Comparison of ENCODE assay signal across 23 cellular contexts in genomic region chr7:40436761-40437160, GRCh38.
DNase-seq lines count a peak whose midpoint lies in the region; ATAC-seq and TF ChIP-seq lines count a peak whose summit lies in the region.
"Had no signal": no experiment of that assay in that cellular context is flagged by ENCODE, and none has a peak within 500 bp of the region (broad histone marks: within the 10 kb centered on the region; RNA-seq: fewer than 3 reads in every experiment).

No MANE protein-coding gene starts in this region.

- no peak overlapping the region for H2AFZ ChIP-seq in PC-3 (ENCODE audit: low read length)
- H2AFZ ChIP-seq: neural progenitor cell had no signal

- H3K4me2 ChIP-seq in PC-3 (ENCODE audit: low read length) = peak overlapping the region; percentile 45; the same call in 1 of the 2 replicates
- H3K4me2 ChIP-seq: neural progenitor cell had no signal

- no peaks in the 10 kb centered on the region for H3K79me2 ChIP-seq in PC-3 (ENCODE audit: low read length)

- DNase-seq in PC-3 = no peak
- peak; percentile 35 for DNase-seq in choroid plexus epithelial cell (ENCODE audit: low read depth)
- DNase-seq in tibial artery = no peak
- no peak for DNase-seq in NCI-H2196 treated with DMSO at 0.1 percent for 48 hours (lab: John Stamatoyannopoulos, UW; ENCODE audit: unreplicated experiment)
- DNase-seq: activated CD4-positive, alpha-beta T cell treated with anti-CD3 and anti-CD28 coated beads, Interleukin-2, amount 50 U/mL, for 4 hours; activated CD8-positive, alpha-beta memory T cell treated with anti-CD3 and anti-CD28 coated beads, Interleukin-2, amount 10 ng/mL, durations not matched to agents 7 days and 5 days; activated gamma-delta T cell; activated naive CD8-positive, alpha-beta T cell treated with anti-CD3 and anti-CD28 coated beads for 36 hours; activated T-cell treated with anti-CD3 and anti-CD28 coated beads, Interleukin-2, amount 50 U/mL, for 4 hours; aorta; COR-L47; GF-D8; right cardiac atrium; stimulated activated CD4-positive, alpha-beta T cell treated with anti-CD3 and anti-CD28 coated beads, Interleukin-12 subunit alpha, Interleukin-12 subunit beta, amount 100 ng/mL, for 4 hours; stimulated activated CD4-positive, alpha-beta T cell treated with anti-CD3 and anti-CD28 coated beads, Interleukin-2, amount 100 ng/mL, for 48 hours had no signal

- no TSS peak for BruUV-seq in PC-3 (replicated peaks; lab: Mats Ljungman, UMichigan)

- H3K36me3 ChIP-seq in PC-3 (ENCODE audit: low read depth, low read length) = no peaks in the 10 kb centered on the region; the same call in 1 of the 2 replicates
- H3K36me3 ChIP-seq in muscle layer of duodenum (ENCODE audit: control insufficient read depth in 1 of 2, insufficient read depth in 2 of 2, low read length in 2 of 2) = no peaks in the 10 kb centered on the region
- H3K36me3 ChIP-seq in tibial artery = no peaks in the 10 kb centered on the region
- H3K36me3 ChIP-seq: neural progenitor cell, tibial nerve had no signal

- peaks cover 23% of the 10 kb centered on the region for H3K4me1 ChIP-seq in PC-3 (ENCODE audit: insufficient read depth, low read length)
- no peaks in the 10 kb centered on the region for H3K4me1 ChIP-seq in muscle layer of duodenum (ENCODE audit: control insufficient read depth in 1 of 2, insufficient read depth in 2 of 2, low read length in 2 of 2)
- peaks cover 0 to 34% (median 14%) of the 10 kb centered on the region in 4 donors for H3K4me1 ChIP-seq in tibial artery
- H3K4me1 ChIP-seq: neural progenitor cell, tibial nerve had no signal

- H3K4me3 ChIP-seq in PC-3 (ENCODE audit: low read length) (no peak overlapping the region), choroid plexus epithelial cell (ENCODE audit: low read depth, low read length) (no peak overlapping the region), muscle layer of duodenum (ENCODE audit: low read depth in 1 of 2, low read length in 2 of 2) (no peak overlapping the region), tibial artery (no peak overlapping the region)
- H3K4me3 ChIP-seq: neural progenitor cell, tibial nerve had no signal

- POLR2A ChIA-PET in PC-3 (lab: Charles Lee; ENCODE audit: unreplicated experiment) = interaction anchor here (0.6 kb wide), 1 partner anchor 1493 kb away, joined by 5 read pairs; no protein-coding TSS in a partner anchor

- ATAC-seq in PC-3 = no peak
- ATAC-seq in HG03442 (IDR thresholded peaks at IDR 0.05; ENCODE audit: unreplicated experiment) = no peak
- no peak for ATAC-seq in HG02623 (IDR thresholded peaks at IDR 0.05; ENCODE audit: unreplicated experiment)
- ATAC-seq: activated CD4-positive, CD25-positive, alpha-beta regulatory T cell treated with anti-CD3 and anti-CD28 coated beads, Interleukin-2, amount 50 U/mL, for 24 hours; activated CD8-positive, alpha-beta memory T cell treated with anti-CD3 and anti-CD28 coated beads, Interleukin-2, amount 10 ng/mL, durations not matched to agents 7 days and 5 days; activated T-cell treated with anti-CD3 and anti-CD28 coated beads, Interleukin-2, amount 50 U/mL, for 4 hours; right cardiac atrium; Right ventricle myocardium inferior had no signal

- no peaks in the 10 kb centered on the region for H3F3A ChIP-seq in PC-3 (ENCODE audit: low read length, unreplicated experiment)

- H3K9me3 ChIP-seq in PC-3 (ENCODE audit: low read length) = peaks cover 7% of the 10 kb centered on the region; the same call in 1 of the 2 replicates
- H3K9me3 ChIP-seq in muscle layer of duodenum (ENCODE audit: control insufficient read depth in 1 of 2, low read length in 2 of 2) = peaks cover 0 to 9% of the 10 kb centered on the region in 2 donors
- H3K9me3 ChIP-seq in tibial artery = peaks cover 0 to 8% (median 4%) of the 10 kb centered on the region in 3 donors

- H4K20me1 ChIP-seq in PC-3 (ENCODE audit: low read length) = no peaks in the 10 kb centered on the region

- TF ChIP-seq CTCF in PC-3 (conservative IDR thresholded peaks at IDR 0.05; ENCODE audit: low read depth, low read length) (no peak), choroid plexus epithelial cell (conservative IDR thresholded peaks at IDR 0.05; ENCODE audit: low read depth, low read length) (no peak), tibial artery (IDR thresholded peaks at IDR 0.05) (no peak)

- H3K9ac ChIP-seq in PC-3 (ENCODE audit: low read length) = no peak overlapping the region
- H3K9ac ChIP-seq: neural progenitor cell had no signal

- no peak overlapping the region for H3K27ac ChIP-seq in PC-3 (ENCODE audit: low read length)
- H3K27ac ChIP-seq in muscle layer of duodenum (ENCODE audit: low read length) = peak overlapping the region; percentile 3
- H3K27ac ChIP-seq in tibial artery = peak overlapping the region; percentile 68 to 77
- H3K27ac ChIP-seq: C4-2B, neural progenitor cell, tibial nerve had no signal

- CTCF ChIA-PET in PC-3 (lab: Charles Lee) = no interaction called here

- intact Hi-C loops in PC-3 (cut with micrococcal nuclease) = no loop called here
- intact Hi-C loops in tibial artery (cut with DNase I; ENCODE audit: low total_unique reads) = no loop called here

- H3K9me2 ChIP-seq in PC-3 (replicated peaks; ENCODE audit: low read length) = no peaks in the 10 kb centered on the region

- H3K27me3 ChIP-seq in PC-3 (ENCODE audit: low read length) (no peaks in the 10 kb centered on the region), muscle layer of duodenum (ENCODE audit: low read depth, low read length) (no peaks in the 10 kb centered on the region), tibial artery (no peaks in the 10 kb centered on the region)
- H3K27me3 ChIP-seq: neural progenitor cell, tibial nerve had no signal
